ENCODE assay signal across 25 cellular contexts in genomic region chr7:10618934-10619333, GRCh38.
"Had no signal": no experiment of that assay in that cellular context is flagged by ENCODE, and none has a peak within 500 bp of the region (broad histone marks: within the 10 kb centered on the region; RNA-seq: fewer than 3 reads in every experiment).

No MANE protein-coding gene starts in this region.

- H3K36me3 Mint-ChIP-seq: activated naive CD8-positive, alpha-beta T cell; type B pancreatic cell had no signal

- H3K4me1 Mint-ChIP-seq: activated B cell treated with CpG ODN at 0.5 μM for 24 hours; central memory CD8-positive, alpha-beta T cell; mesothelial cell of epicardium; nephron had no signal

- ATAC-seq: activated T-cell treated with anti-CD3 and anti-CD28 coated beads, Interleukin-2, amount 50 U/mL, for 4 hours; gastroesophageal sphincter; left lung had no signal

- H3K4me1 ChIP-seq: esophagus squamous epithelium, gastroesophageal sphincter, left lung, spleen had no signal

- H3K27me3 ChIP-seq: esophagus squamous epithelium, gastroesophageal sphincter, left lung, spleen had no signal

- H3K9me3 ChIP-seq: esophagus squamous epithelium, gastroesophageal sphincter, left lung, spleen, thoracic aorta had no signal

- H3K36me3 ChIP-seq: esophagus squamous epithelium, gastroesophageal sphincter, left lung, spleen, thoracic aorta had no signal

- DNase-seq: activated B cell treated with CpG ODN at 0.5 μM for 24 hours; activated CD4-positive, alpha-beta T cell treated with anti-CD3 and anti-CD28 coated beads for 4 hours; activated CD4-positive, alpha-beta T cell treated with anti-CD3 and anti-CD28 coated beads, Interleukin-2, amount 50 U/mL, for 48 hours; activated CD8-positive, alpha-beta memory T cell treated with anti-CD3 and anti-CD28 coated beads, Interleukin-2, amount 50 U/mL, for 48 hours; activated naive CD4-positive, alpha-beta T cell; activated T-cell treated with anti-CD3 and anti-CD28 coated beads, Interleukin-2, amount 50 U/mL, for 4 hours; esophagus squamous epithelium; head of caudate nucleus; kidney glomerular epithelial cell; left lung; retina; spleen; stimulated activated CD4-positive, alpha-beta T cell treated with anti-CD3 and anti-CD28 coated beads, Interleukin-4, amount 100 ng/mL, for 1 hour; stimulated activated naive CD4-positive, alpha-beta T cell; T-helper 1 cell; T-helper 9 cell had no signal

- H3K27ac ChIP-seq: esophagus squamous epithelium, gastroesophageal sphincter, left lung, spleen, thoracic aorta had no signal

- H3K9me3 Mint-ChIP-seq: activated B cell treated with CpG ODN at 0.5 μM for 24 hours; activated T-cell treated with anti-CD3 and anti-CD28 coated beads, Interleukin-2, amount 50 U/mL, for 4 hours; activated T-helper 2 cell treated with anti-CD3 and anti-CD28 coated beads, Interferon-gamma antibody, Interleukin-2, Interleukin-4, amounts not matched to agents 10 μg/mL and 5 μg/mL and 100 μg/mL, durations not matched to agents 14 hours and 24 hours and 36 hours; nephron had no signal

- H3K4me3 Mint-ChIP-seq: activated B cell treated with CpG ODN at 0.5 μM for 24 hours; activated naive CD8-positive, alpha-beta T cell; activated T-cell treated with anti-CD3 and anti-CD28 coated beads, Interleukin-2, amount 50 U/mL, for 4 hours; central memory CD8-positive, alpha-beta T cell; mesothelial cell of epicardium; nephron; type B pancreatic cell had no signal

- H3K27me3 Mint-ChIP-seq: activated B cell treated with CpG ODN at 0.5 μM for 24 hours; activated naive CD8-positive, alpha-beta T cell; central memory CD8-positive, alpha-beta T cell; progenitor cell of endocrine pancreas; type B pancreatic cell had no signal

- H3K4me3 ChIP-seq: esophagus squamous epithelium, gastroesophageal sphincter, left lung, spleen, thoracic aorta had no signal

- H3K27ac Mint-ChIP-seq: activated B cell treated with CpG ODN at 0.5 μM for 24 hours; activated naive CD8-positive, alpha-beta T cell; activated T-helper 2 cell treated with anti-CD3 and anti-CD28 coated beads, Interferon-gamma antibody, Interleukin-2, Interleukin-4, amounts not matched to agents 10 μg/mL and 5 μg/mL and 100 μg/mL, durations not matched to agents 14 hours and 24 hours and 36 hours; mesothelial cell of epicardium; nephron; progenitor cell of endocrine pancreas; type B pancreatic cell had no signal
